In genomic region chr20:39266989-39267388, GRCh38 we compare ENCODE assay signal across 8 cellular contexts.
"Had no signal": no experiment of that assay in that cellular context is flagged by ENCODE, and none has a peak within 500 bp of the region (broad histone marks: within the 10 kb centered on the region; RNA-seq: fewer than 3 reads in every experiment).

No MANE protein-coding gene starts in this region.

- H2AFZ ChIP-seq: GM23338 had no signal

- H3K4me2 ChIP-seq: GM23338, KMS-11 had no signal

- H3K9me3 Mint-ChIP-seq: GM23338, H9 had no signal

- H3K9ac ChIP-seq: KMS-11 had no signal

- H3K27ac Mint-ChIP-seq: GM23338, H9 had no signal

- DNase-seq: H9, HCEC 1CT, KBM-7 had no signal

- H3K4me3 ChIP-seq: GM23338 had no signal

- ATAC-seq: GM23338 had no signal

- H3K27ac ChIP-seq: KMS-11 had no signal

- FAIRE-seq: H1, H54, HTR-8/SVneo had no signal
